In the genomic region with DNA sequence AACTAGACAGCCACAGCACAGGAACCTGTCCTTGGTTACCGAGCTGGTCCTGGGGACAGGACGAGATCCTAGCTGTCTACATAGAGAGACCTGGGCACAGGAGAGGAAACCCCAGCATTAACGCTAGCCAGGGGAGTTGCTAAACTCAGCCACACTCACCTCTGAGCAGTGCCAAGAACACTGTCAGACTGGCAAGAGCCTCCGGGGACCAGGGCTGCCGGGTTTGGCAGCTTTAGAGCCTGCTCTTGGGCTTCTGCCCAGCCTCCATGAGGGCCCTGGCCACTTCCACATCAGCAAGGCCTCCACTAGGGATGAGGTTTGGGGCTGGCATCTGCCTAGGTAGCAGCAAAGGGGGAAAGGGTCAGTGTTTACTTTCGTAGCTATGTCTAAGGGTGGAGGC, we compare ENCODE assay signal across 8 cellular contexts. TPM values are rescaled to one million over a fixed set of nuclear protein-coding genes. Genes with fewer than 3 reads are reported as not detected.
DNase-seq lines count a peak whose midpoint lies in the region; ATAC-seq and TF ChIP-seq lines count a peak whose summit lies in the region.

No MANE protein-coding gene starts in this region.

- peaks cover 57% of the 10 kb centered on the region for H3K4me1 Mint-ChIP-seq in memory B cell

- peak overlapping the region; percentile 70 for H3K4me3 Mint-ChIP-seq in memory B cell

- H3K27ac ChIP-seq in 22Rv1 (peak overlapping the region; percentile 94), breast epithelium (peak overlapping the region; percentile 97 to 99), upper lobe of right lung (peak overlapping the region; percentile 89)

- H3K36me3 ChIP-seq in breast epithelium (no peaks in the 10 kb centered on the region), upper lobe of right lung (peaks cover 31% of the 10 kb centered on the region)

- no peak for TF ChIP-seq CTCF in 22Rv1 (IDR thresholded peaks at IDR 0.05)
- no peak for TF ChIP-seq CTCF in LNCaP clone FGC (IDR thresholded peaks at IDR 0.05; ENCODE audit: control insufficient read depth, extremely low read depth, insufficient read depth)
- TF ChIP-seq CTCF in breast epithelium (IDR thresholded peaks at IDR 0.05) = no peak
- no peak for TF ChIP-seq CTCF in upper lobe of right lung (IDR thresholded peaks at IDR 0.05)
- TF ChIP-seq CTCF in GM13976 (IDR thresholded peaks at IDR 0.05; ENCODE audit: borderline replicate concordance, control extremely low read depth, extremely low read depth, insufficient read depth, missing control alignments) = no peak

- H3K4me3 ChIP-seq in LNCaP clone FGC (ENCODE audit: low read depth, low read length) (no peak overlapping the region), breast epithelium (peak overlapping the region; percentile 36 to 63 (median 39)), upper lobe of right lung (peak overlapping the region; percentile 44)

- no peak for TF ChIP-seq POLR2A in breast epithelium (IDR thresholded peaks at IDR 0.05)

- in situ Hi-C loops in GM13976 (cut with MboI; ENCODE audit: low sequenced_read_pairs, unreplicated experiment) = no loop called here

- peaks cover 17 to 63% of the 10 kb centered on the region in 2 donors for H3K4me1 ChIP-seq in breast epithelium
- H3K4me1 ChIP-seq in upper lobe of right lung = peaks cover 91% of the 10 kb centered on the region

- no peaks in the 10 kb centered on the region for H3K9me3 Mint-ChIP-seq in memory B cell

- ATAC-seq in memory B cell (ENCODE audit: low read depth) (no peak), upper lobe of right lung (peak; percentile 34), GM19324 (IDR thresholded peaks at IDR 0.05; ENCODE audit: low FRiP score, unreplicated experiment) (no peak)

- intact Hi-C loops in breast epithelium (cut with DNase I; ENCODE audit: low total_unique reads) (no loop called here), upper lobe of right lung (cut with DNase I) (no loop called here)

- H3K36me3 Mint-ChIP-seq in memory B cell = peaks cover 10% of the 10 kb centered on the region

- peak overlapping the region; percentile 100 for H3K27ac Mint-ChIP-seq in memory B cell

- no peaks in the 10 kb centered on the region for H3K27me3 ChIP-seq in breast epithelium
- H3K27me3 ChIP-seq in upper lobe of right lung = no peaks in the 10 kb centered on the region

- no peaks in the 10 kb centered on the region for H3K27me3 Mint-ChIP-seq in memory B cell

- H3K9me3 ChIP-seq in breast epithelium (no peaks in the 10 kb centered on the region), upper lobe of right lung (no peaks in the 10 kb centered on the region)

- peak; percentile 73 for DNase-seq in LNCaP clone FGC (ENCODE audit: low read depth)
- DNase-seq in breast epithelium (ENCODE audit: low spot score in 2 of 2) = peak; percentile 80 to 89
- DNase-seq in memory B cell (ENCODE audit: low spot score in 2 of 2) = no peak
- DNase-seq in upper lobe of right lung = peak; percentile 84
- no peak for DNase-seq in GM13976 (ENCODE audit: low spot score)
- no peak for DNase-seq in NCI-H82 (lab: John Stamatoyannopoulos, UW)

RNA-seq across cellular contexts. Expression of gene TMBIM1, which starts 6.7 kb away (rescaled TPM):
- total RNA-seq in breast epithelium (100 to 1,000 TPM; 168 to 330 (median 170) TPM), upper lobe of right lung (281 TPM)

RNA-seq across cellular contexts. Expression of gene PNKD, which starts 15.3 kb away (rescaled TPM):
- total RNA-seq in breast epithelium (10 to 100 TPM; 30.2 to 48.3 (median 35.6) TPM), upper lobe of right lung (65.4 TPM)

RNA-seq across cellular contexts. Expression of gene AAMP, which starts 15.7 kb away (rescaled TPM):
- total RNA-seq in breast epithelium (100 to 1,000 TPM; 150 to 164 (median 151) TPM), upper lobe of right lung (55.9 TPM)

RNA-seq across cellular contexts. Expression of gene GPBAR1, which starts 24.8 kb away (rescaled TPM):
- 10 to 100 TPM in 1 of 3 donors, 1 to 10 TPM in 2; 5.2 to 22.2 (median 8.5) TPM for total RNA-seq in breast epithelium
- total RNA-seq in upper lobe of right lung = 2.6 TPM

Comparison
In these comparisons a context has a peak if more than half of its experiments do, and no peak if none do; other contexts are left out.
1. DNase-seq: peak in LNCaP clone FGC (single experiment), breast epithelium (2 of 2) and upper lobe of right lung (single experiment); none in memory B cell (0 of 2), GM13976 (single experiment) and NCI-H82 (single experiment).
2. Peak in every context shown above with its lines, with median percentiles within 50 percentile points of each other: H3K27ac ChIP-seq.